ENCODE assay signal across 8 cellular contexts in the genomic region with DNA sequence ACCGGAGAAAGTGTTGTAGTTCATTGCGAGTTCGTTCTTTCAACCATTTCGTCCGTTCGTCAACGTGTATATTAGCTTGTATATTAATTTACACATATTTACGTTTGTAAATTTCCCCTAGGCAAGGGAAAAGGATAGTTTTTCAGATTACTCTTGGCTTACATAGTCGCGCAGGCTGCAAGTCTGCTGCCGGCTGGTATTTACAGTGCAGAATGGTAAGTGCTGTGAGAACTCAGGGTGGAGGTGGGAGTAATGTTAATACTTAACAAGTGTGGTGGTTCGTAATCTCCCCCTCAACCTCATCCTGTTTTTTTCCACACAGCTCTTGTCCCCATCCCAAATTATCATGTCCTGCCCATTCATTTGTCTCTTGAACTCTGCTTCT. TPM values are rescaled to one million over a fixed set of nuclear protein-coding genes. Genes with fewer than 3 reads are reported as not detected.
DNase-seq lines count a peak whose midpoint lies in the region; ATAC-seq, FAIRE-seq and TF ChIP-seq lines count a peak whose summit lies in the region.

No MANE protein-coding gene starts in this region.

- intact Hi-C loops in esophagus muscularis mucosa (cut with DNase I), result no loop called here
- intact Hi-C loops in pancreas (cut with DNase I), result no loop called here

- peaks cover 8 to 30% (median 19%) of the 10 kb centered on the region in 4 donors for H3K4me1 ChIP-seq in esophagus muscularis mucosa
- H3K4me1 ChIP-seq in pancreas, result peaks cover 0 to 12% (median 11%) of the 10 kb centered on the region in 3 donors

- no peak for TF ChIP-seq POLR2A in esophagus muscularis mucosa (IDR thresholded peaks at IDR 0.05; ENCODE audit: low read depth)

- peak overlapping the region; percentile 89 to 91 (median 91) for H3K27ac ChIP-seq in esophagus muscularis mucosa (replicated peaks in 1 of 4)
- H3K27ac ChIP-seq in pancreas, result peak overlapping the region; percentile 87 to 96 (median 90)

- TF ChIP-seq EP300 in esophagus muscularis mucosa (IDR thresholded peaks at IDR 0.05), result no peak

- H3K4me3 ChIP-seq in esophagus muscularis mucosa (peak overlapping the region; percentile 76 to 88 (median 84)), pancreas (peak overlapping the region; percentile 73 to 94 (median 76))

- FAIRE-seq in pancreas (lab: Jason Lieb, UNC), result no peak

- DNase-seq in RPMI8226, result peak; percentile 7
- DNase-seq in esophagus muscularis mucosa (ENCODE audit: extremely low spot score), result no peak
- DNase-seq in pancreas, result no peak

- H3K27me3 ChIP-seq in esophagus muscularis mucosa (no peaks in the 10 kb centered on the region), pancreas (no peaks in the 10 kb centered on the region)

- no peaks in the 10 kb centered on the region for H3K9me3 ChIP-seq in esophagus muscularis mucosa
- no peaks in the 10 kb centered on the region for H3K9me3 ChIP-seq in pancreas

- peak; percentile 10 for ATAC-seq in GM21737 (IDR thresholded peaks at IDR 0.05; ENCODE audit: unreplicated experiment)
- peak; percentile 9 to 48 (median 28) for ATAC-seq in pancreas
- no peak for ATAC-seq in HG02970 (IDR thresholded peaks at IDR 0.05; ENCODE audit: low FRiP score, unreplicated experiment)
- ATAC-seq in GM19467 (IDR thresholded peaks at IDR 0.05; ENCODE audit: unreplicated experiment), result no peak
- ATAC-seq in GM21717 (IDR thresholded peaks at IDR 0.05; ENCODE audit: unreplicated experiment), result no peak
- no peak for ATAC-seq in esophagus mucosa

- TF ChIP-seq CTCF in esophagus muscularis mucosa (IDR thresholded peaks at IDR 0.05) (no peak), pancreas (IDR thresholded peaks at IDR 0.05) (no peak)

- 1% methylated on average over 12 of the region's 12 CpGs for WGBS in esophagus muscularis mucosa
- 0 to 1% methylated on average over 12 of the region's 12 CpGs for WGBS in pancreas, 2 donors

- H3K36me3 ChIP-seq in esophagus muscularis mucosa (no peaks in the 10 kb centered on the region), pancreas (no peaks in the 10 kb centered on the region)

RNA-seq across cellular contexts. Expression of a gene that starts 0.8 kb away (rescaled TPM):
- total RNA-seq in esophagus muscularis mucosa, result 10 to 100 TPM; 11.1 to 48.2 (median 15.5) TPM
- 10 to 100 TPM in 2 of 6 donors, 1 to 10 TPM in 4; 4.7 to 13.8 (median 7.0) TPM for total RNA-seq in pancreas
- 1 to 10 TPM; 3.2 to 6.5 TPM for polyA plus RNA-seq in pancreas
- 8.9 TPM for total RNA-seq in esophagus mucosa

Comparison
In these comparisons a context has a peak if more than half of its experiments do, and no peak if none do; other contexts are left out.
1. ATAC-seq: peak in GM21737 (single experiment) and pancreas (4 of 4); none in HG02970 (single experiment), GM19467 (single experiment), GM21717 (single experiment) and esophagus mucosa (single experiment).